ENCODE assay signal across 8 cellular contexts in the genomic region with DNA sequence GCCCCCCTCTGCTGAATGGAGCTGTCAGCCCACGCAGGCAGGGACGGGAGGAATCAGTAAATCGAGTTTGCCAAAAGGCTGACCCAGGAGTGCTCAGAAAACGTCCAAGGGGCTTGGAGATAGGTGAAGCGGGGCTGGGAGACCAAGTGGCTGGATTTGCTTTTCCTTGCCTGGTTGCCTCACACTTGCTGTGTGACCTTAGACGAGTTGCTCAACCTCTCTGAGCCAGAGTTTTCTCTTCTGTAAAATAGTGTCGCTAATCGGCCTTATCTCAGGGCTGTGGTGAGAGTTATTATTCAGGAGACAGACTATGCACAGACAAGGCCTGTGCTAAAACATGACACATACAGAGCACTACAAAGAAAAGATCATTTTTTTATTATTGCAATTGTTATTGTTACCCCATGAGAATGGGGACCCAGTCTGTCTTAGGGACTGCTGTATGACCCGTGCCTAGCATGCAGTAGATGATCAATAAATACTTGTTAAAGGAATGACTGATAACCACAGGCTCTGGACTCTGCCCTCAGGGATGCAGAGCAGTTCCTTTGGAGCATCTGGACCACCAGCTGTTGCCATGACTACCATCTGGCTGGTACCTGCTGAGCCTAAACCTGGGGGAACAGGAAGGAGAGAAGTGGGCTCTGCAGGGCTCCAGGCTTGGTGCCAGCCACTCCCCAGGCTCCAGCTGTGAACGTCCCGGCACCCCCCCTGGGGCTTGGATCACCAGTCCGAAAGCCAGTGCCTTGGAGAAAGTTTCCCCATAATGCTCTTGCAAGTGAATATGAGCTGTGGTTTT. TPM values are rescaled to one million over a fixed set of nuclear protein-coding genes. Genes with fewer than 3 reads are reported as not detected.
DNase-seq lines count a peak whose midpoint lies in the region; ATAC-seq and TF ChIP-seq lines count a peak whose summit lies in the region.
"Had no signal": no experiment of that assay in that cellular context is flagged by ENCODE, and none has a peak within 500 bp of the region (broad histone marks: within the 10 kb centered on the region; RNA-seq: fewer than 3 reads in every experiment).

No MANE protein-coding gene starts in this region.

- H3K4me1 ChIP-seq in HEK293 (ENCODE audit: control insufficient read depth, insufficient read depth, low read length): peaks cover 4% of the 10 kb centered on the region; the same call in 1 of the 2 replicates
- peaks cover 18% of the 10 kb centered on the region for H3K4me1 ChIP-seq in OCI-LY1 (ENCODE audit: insufficient read depth, low read length, severe bottlenecking)
- H3K4me1 ChIP-seq in esophagus muscularis mucosa: peaks cover 29 to 66% (median 61%) of the 10 kb centered on the region in 4 donors
- H3K4me1 ChIP-seq in skeletal muscle satellite cell (ENCODE audit: control insufficient read depth, insufficient read depth, low read length): peaks cover 9% of the 10 kb centered on the region
- H3K4me1 ChIP-seq: SJCRH30 had no signal

- POLR2A ChIA-PET in HEK293 (lab: Yijun Ruan, JAX): no interaction called here

- H3K9ac ChIP-seq in OCI-LY1 (ENCODE audit: low read length) (peak overlapping the region; percentile 48; the same call in 1 of the 2 replicates), skeletal muscle satellite cell (ENCODE audit: low read depth, low read length) (no peak overlapping the region)

- no peaks in the 10 kb centered on the region for H3K79me2 ChIP-seq in OCI-LY1 (ENCODE audit: insufficient read depth, low read length)

- TF ChIP-seq CTCF in HEK293 (tag by site-specific recombination; IDR thresholded peaks at IDR 0.05) (no peak), OCI-LY1 (IDR thresholded peaks at IDR 0.05; ENCODE audit: low read length) (no peak), esophagus muscularis mucosa (IDR thresholded peaks at IDR 0.05) (no peak)

- intact Hi-C loops in esophagus muscularis mucosa (cut with DNase I): loop anchor here (1.0 to 10.0 kb wide), 2 partner anchors 121 to 218 kb away; a partner anchor contains a TSS

- H3K27me3 ChIP-seq in OCI-LY1 (ENCODE audit: insufficient read depth, low read length): no peaks in the 10 kb centered on the region
- H3K27me3 ChIP-seq in esophagus muscularis mucosa: peaks cover 0 to 28% (median 4%) of the 10 kb centered on the region in 4 donors
- H3K27me3 ChIP-seq in skeletal muscle satellite cell (ENCODE audit: control insufficient read depth, insufficient read depth, low read length): peaks cover 88% of the 10 kb centered on the region

- H2AFZ ChIP-seq in OCI-LY1 (ENCODE audit: low read length): no peak overlapping the region

- peak overlapping the region; percentile 24; the same call in 1 of the 2 replicates for H3K27ac ChIP-seq in HEK293 (ENCODE audit: extremely low read depth, low read depth, low read length)
- H3K27ac ChIP-seq in OCI-LY1 (ENCODE audit: low read depth, low read length, poor library complexity, severe bottlenecking): no peak overlapping the region
- H3K27ac ChIP-seq in esophagus muscularis mucosa (replicated peaks in 1 of 4): peak overlapping the region; percentile 67 to 79 (median 72)
- H3K27ac ChIP-seq: SJCRH30 had no signal

- TF ChIP-seq POLR2A in esophagus muscularis mucosa (IDR thresholded peaks at IDR 0.05; ENCODE audit: low read depth): no peak

- no peak for DNase-seq in esophagus muscularis mucosa (ENCODE audit: extremely low spot score)
- no peak for DNase-seq in mesenteric fat pad (ENCODE audit: low spot score)
- no peak for DNase-seq in stimulated activated CD8-positive, alpha-beta memory T cell treated with anti-CD3 and anti-CD28 coated beads, Interleukin-4, amount 100 ng/mL, for 48 hours

- no peak for TF ChIP-seq EP300 in esophagus muscularis mucosa (IDR thresholded peaks at IDR 0.05)

- H3K4me3 ChIP-seq in HEK293 (ENCODE audit: low read depth, low read length) (no peak overlapping the region), OCI-LY1 (ENCODE audit: low read depth, low read length, poor library complexity, severe bottlenecking) (peak overlapping the region; percentile 61), esophagus muscularis mucosa (peak overlapping the region; percentile 67 to 75 (median 74)), skeletal muscle satellite cell (ENCODE audit: low read length) (peak overlapping the region; percentile 67)
- H3K4me3 ChIP-seq: SJCRH30 had no signal

- no peaks in the 10 kb centered on the region for H3F3A ChIP-seq in OCI-LY1 (ENCODE audit: insufficient read depth, low read length)

- 32% methylated on average over 9 of the region's 12 CpGs for WGBS in esophagus muscularis mucosa

- H3K4me2 ChIP-seq in OCI-LY1 (ENCODE audit: low read length): peak overlapping the region; percentile 86
- peak overlapping the region; percentile 90 for H3K4me2 ChIP-seq in skeletal muscle satellite cell (ENCODE audit: low read length)

- no peaks in the 10 kb centered on the region for H4K20me1 ChIP-seq in OCI-LY1 (ENCODE audit: insufficient read depth, low read length)

- no peaks in the 10 kb centered on the region for H3K9me3 ChIP-seq in HEK293 (ENCODE audit: control insufficient read depth, insufficient read depth, low read depth, low read length)
- H3K9me3 ChIP-seq in OCI-LY1 (ENCODE audit: low read length): no peaks in the 10 kb centered on the region
- H3K9me3 ChIP-seq in esophagus muscularis mucosa: no peaks in the 10 kb centered on the region
- H3K9me3 ChIP-seq in skeletal muscle satellite cell (replicated peaks; ENCODE audit: low read length): no peaks in the 10 kb centered on the region
- H3K9me3 ChIP-seq: SJCRH30 had no signal

- ATAC-seq in GM19455 (IDR thresholded peaks at IDR 0.05; ENCODE audit: unreplicated experiment): no peak

- H3K9me2 ChIP-seq in OCI-LY1 (ENCODE audit: low read depth, low read length): no peaks in the 10 kb centered on the region

- no peaks in the 10 kb centered on the region for H3K36me3 ChIP-seq in HEK293 (ENCODE audit: control insufficient read depth in 2 of 2, insufficient read depth in 1 of 2, low read length in 2 of 2)
- no peaks in the 10 kb centered on the region for H3K36me3 ChIP-seq in OCI-LY1 (ENCODE audit: insufficient read depth, low read length)
- peaks cover 0 to 3% (median 0%) of the 10 kb centered on the region in 4 donors for H3K36me3 ChIP-seq in esophagus muscularis mucosa
- H3K36me3 ChIP-seq in skeletal muscle satellite cell (ENCODE audit: insufficient read depth, low read length): no peaks in the 10 kb centered on the region
- H3K36me3 ChIP-seq: SJCRH30 had no signal

- CTCF ChIA-PET in HEK293 (lab: Yijun Ruan, JAX): interaction anchor here (0.6 to 3.7 kb wide), 23 partner anchors 9 to 363 kb away, joined by 3 to 26 read pairs (median 4); no protein-coding TSS in a partner anchor

TF ChIP-seq in HEK293, 187 proteins besides CTCF, POLR2A, EP300 and RAD21:
- TF ChIP-seq IKZF3 (tag by site-specific recombination; IDR thresholded peaks at IDR 0.05) (peak; percentile 86), KLF16 (tag by site-specific recombination; IDR thresholded peaks at IDR 0.05) (no peak), ZNF843 (tag by site-specific recombination; IDR thresholded peaks at IDR 0.05) (no peak), ZBTB8A (tag by site-specific recombination; IDR thresholded peaks at IDR 0.05) (peak; percentile 55; the same call in 1 of the 2 replicates), ZNF664 (tag by site-specific recombination; IDR thresholded peaks at IDR 0.05) (peak; percentile 78), ZNF549 (tag by site-specific recombination; IDR thresholded peaks at IDR 0.05) (no peak), ZNF292 (tag by site-specific recombination; IDR thresholded peaks at IDR 0.05; ENCODE audit: borderline replicate concordance, low read depth) (no peak), ZNF768 (tag by site-specific recombination; IDR thresholded peaks at IDR 0.05) (peak; percentile 90; the same call in 1 of the 2 replicates), WT1 (tag by site-specific recombination; IDR thresholded peaks at IDR 0.05) (peak; percentile 41; the same call in 1 of the 2 replicates), GLIS1 (tag by site-specific recombination; IDR thresholded peaks at IDR 0.05) (peak; percentile 89), ZIC2 (tag by site-specific recombination; IDR thresholded peaks at IDR 0.05) (peak; percentile 97), ZSCAN23 (tag by site-specific recombination; IDR thresholded peaks at IDR 0.05) (no peak), ZSCAN16 (tag by site-specific recombination; IDR thresholded peaks at IDR 0.05) (no peak)
- TF ChIP-seq, protein P1, sequence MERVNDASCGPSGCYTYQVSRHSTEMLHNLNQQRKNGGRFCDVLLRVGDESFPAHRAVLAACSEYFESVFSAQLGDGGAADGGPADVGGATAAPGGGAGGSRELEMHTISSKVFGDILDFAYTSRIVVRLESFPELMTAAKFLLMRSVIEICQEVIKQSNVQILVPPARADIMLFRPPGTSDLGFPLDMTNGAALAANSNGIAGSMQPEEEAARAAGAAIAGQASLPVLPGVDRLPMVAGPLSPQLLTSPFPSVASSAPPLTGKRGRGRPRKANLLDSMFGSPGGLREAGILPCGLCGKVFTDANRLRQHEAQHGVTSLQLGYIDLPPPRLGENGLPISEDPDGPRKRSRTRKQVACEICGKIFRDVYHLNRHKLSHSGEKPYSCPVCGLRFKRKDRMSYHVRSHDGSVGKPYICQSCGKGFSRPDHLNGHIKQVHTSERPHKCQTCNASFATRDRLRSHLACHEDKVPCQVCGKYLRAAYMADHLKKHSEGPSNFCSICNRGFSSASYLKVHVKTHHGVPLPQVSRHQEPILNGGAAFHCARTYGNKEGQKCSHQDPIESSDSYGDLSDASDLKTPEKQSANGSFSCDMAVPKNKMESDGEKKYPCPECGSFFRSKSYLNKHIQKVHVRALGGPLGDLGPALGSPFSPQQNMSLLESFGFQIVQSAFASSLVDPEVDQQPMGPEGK (tag by site-specific recombination; IDR thresholded peaks at IDR 0.05): peak; percentile 43

RNA-seq across cellular contexts. Expression of a gene that starts 0.9 kb away (rescaled TPM):
- total RNA-seq in esophagus muscularis mucosa (1 to 10 TPM; 3.6 to 5.6 (median 5.0) TPM), mesenteric fat pad (3.1 TPM)
- 0.66 and 0.76 TPM in 2 replicates for total RNA-seq in skeletal muscle satellite cell (2012; rRNA removed)
- total RNA-seq: SJCRH30 had no signal

RNA-seq across cellular contexts. Expression of a gene that starts 31.4 kb away (rescaled TPM):
- 100 to 1,000 TPM; 350 to 833 (median 456) TPM for total RNA-seq in esophagus muscularis mucosa
- 13.2 and 77.5 TPM in 2 replicates for total RNA-seq in skeletal muscle satellite cell (2012; rRNA removed)
- total RNA-seq in mesenteric fat pad: 51.5 TPM
- total RNA-seq: SJCRH30 had no signal
